Comparison of ENCODE assay signal across 20 cellular contexts in genomic region chr2:233256048-233256447, GRCh38. TPM values are rescaled to one million over a fixed set of nuclear protein-coding genes. Genes with fewer than 3 reads are reported as not detected.
DNase-seq lines count a peak whose midpoint lies in the region; ATAC-seq and TF ChIP-seq lines count a peak whose summit lies in the region.
"Had no signal": no experiment of that assay in that cellular context is flagged by ENCODE, and none has a peak within 500 bp of the region (broad histone marks: within the 10 kb centered on the region; RNA-seq: fewer than 3 reads in every experiment).

No MANE protein-coding gene starts in this region.

- peaks cover 5% of the 10 kb centered on the region for H3K36me3 Mint-ChIP-seq in natural killer cell
- H3K36me3 Mint-ChIP-seq in natural killer cell treated with Interleukin-12 subunit alpha and Interleukin-12 subunit beta and Interleukin-15 and Interleukin-18, amount 100 ng/mL, for 72 hours, result peaks cover 26% of the 10 kb centered on the region
- peaks cover 78% of the 10 kb centered on the region for H3K36me3 Mint-ChIP-seq in activated T-helper 17 cell treated with anti-CD3 and anti-CD28 coated beads, Interleukin-2, amount 50 U/mL, for 72 hours (ENCODE audit: low read depth)

- H3K4me3 Mint-ChIP-seq in natural killer cell, result no peak overlapping the region
- H3K4me3 Mint-ChIP-seq in natural killer cell treated with Interleukin-12 subunit alpha and Interleukin-12 subunit beta and Interleukin-15 and Interleukin-18, amount 100 ng/mL, for 72 hours, result no peak overlapping the region
- H3K4me3 Mint-ChIP-seq in activated T-helper 17 cell treated with anti-CD3 and anti-CD28 coated beads, Interleukin-2, amount 50 U/mL, for 72 hours, result no peak overlapping the region

- TF ChIP-seq CTCF in natural killer cell (IDR thresholded peaks at IDR 0.05) (no peak), GM13976 (IDR thresholded peaks at IDR 0.05; ENCODE audit: borderline replicate concordance, control extremely low read depth, extremely low read depth, insufficient read depth, missing control alignments) (no peak)

- no peak for ATAC-seq in natural killer cell
- ATAC-seq in natural killer cell treated with Interleukin-12 subunit alpha and Interleukin-12 subunit beta and Interleukin-15 and Interleukin-18, amount 100 ng/mL, for 72 hours, result no peak
- ATAC-seq in activated T-helper 17 cell treated with anti-CD3 and anti-CD28 coated beads, Interleukin-2, amount 50 U/mL, for 72 hours (replicated peaks), result no peak

- no peaks in the 10 kb centered on the region for H3K9me3 Mint-ChIP-seq in natural killer cell
- no peaks in the 10 kb centered on the region for H3K9me3 Mint-ChIP-seq in natural killer cell treated with Interleukin-12 subunit alpha and Interleukin-12 subunit beta and Interleukin-15 and Interleukin-18, amount 100 ng/mL, for 72 hours
- no peaks in the 10 kb centered on the region for H3K9me3 Mint-ChIP-seq in activated T-helper 17 cell treated with anti-CD3 and anti-CD28 coated beads, Interleukin-2, amount 50 U/mL, for 72 hours

- peaks cover 53 to 65% of the 10 kb centered on the region in 2 donors for H3K4me1 Mint-ChIP-seq in natural killer cell
- peaks cover 42 to 54% of the 10 kb centered on the region in 2 donors for H3K4me1 Mint-ChIP-seq in natural killer cell treated with Interleukin-12 subunit alpha and Interleukin-12 subunit beta and Interleukin-15 and Interleukin-18, amount 100 ng/mL, for 72 hours (ENCODE audit: low read depth in 2 of 2)
- peaks cover 30% of the 10 kb centered on the region for H3K4me1 Mint-ChIP-seq in activated T-helper 17 cell treated with anti-CD3 and anti-CD28 coated beads, Interleukin-2, amount 50 U/mL, for 72 hours

- no peak for DNase-seq in natural killer cell
- no peak for DNase-seq in natural killer cell treated with Interleukin-12 subunit alpha and Interleukin-12 subunit beta and Interleukin-15 and Interleukin-18, amount 100 ng/mL, for 72 hours (ENCODE audit: low spot score)
- DNase-seq in GM13976 (ENCODE audit: low spot score), result peak; percentile 37
- no peak for DNase-seq in COLO829 (ENCODE audit: low spot score)
- DNase-seq in SIG-M5 (lab: John Stamatoyannopoulos, UW), result no peak
- no peak for DNase-seq in NCI-H1048 (lab: John Stamatoyannopoulos, UW)
- DNase-seq: ACHN, AML-193, DMS79 treated with DMSO at 0.1 percent for 48 hours, GOT3, NCI-H1417 treated with DMSO at 0.1 percent for 48 hours, NCI-H1930, NCI-H2171, NCI-H446 treated with DMSO at 0.1 percent for 48 hours, NCI-H748 treated with DMSO at 0.1 percent for 48 hours, OCI-M1, RPMI8226, SJCRH30 had no signal

- in situ Hi-C loops in GM13976 (cut with MboI; ENCODE audit: low sequenced_read_pairs, unreplicated experiment), result loop anchor here (10.0 to 25.0 kb wide), 2 partner anchors 401 to 644 kb away; no protein-coding TSS in a partner anchor

- H3K27me3 Mint-ChIP-seq in natural killer cell (ENCODE audit: low read depth in 2 of 2), result no peaks in the 10 kb centered on the region
- H3K27me3 Mint-ChIP-seq in natural killer cell treated with Interleukin-12 subunit alpha and Interleukin-12 subunit beta and Interleukin-15 and Interleukin-18, amount 100 ng/mL, for 72 hours, result no peaks in the 10 kb centered on the region
- H3K27me3 Mint-ChIP-seq in activated T-helper 17 cell treated with anti-CD3 and anti-CD28 coated beads, Interleukin-2, amount 50 U/mL, for 72 hours, result no peaks in the 10 kb centered on the region

- intact Hi-C loops in natural killer cell (cut with micrococcal nuclease), result no loop called here

- H3K27ac Mint-ChIP-seq in natural killer cell, result peak overlapping the region; percentile 51 to 73
- peak overlapping the region in 1 of 2 donors; percentile 76 for H3K27ac Mint-ChIP-seq in natural killer cell treated with Interleukin-12 subunit alpha and Interleukin-12 subunit beta and Interleukin-15 and Interleukin-18, amount 100 ng/mL, for 72 hours
- peak overlapping the region; percentile 73 for H3K27ac Mint-ChIP-seq in activated T-helper 17 cell treated with anti-CD3 and anti-CD28 coated beads, Interleukin-2, amount 50 U/mL, for 72 hours

RNA-seq across cellular contexts. Expression of gene ATG16L1, which starts 4.6 kb away (rescaled TPM):
- total RNA-seq in natural killer cell, result 100 to 1,000 TPM; 106 to 142 (median 117) TPM
- total RNA-seq in natural killer cell treated with Interleukin-12 subunit alpha and Interleukin-12 subunit beta and Interleukin-15 and Interleukin-18, amount 100 ng/mL, for 72 hours, result 10 to 100 TPM; 39.5 to 78.6 TPM
- total RNA-seq in activated T-helper 17 cell treated with anti-CD3 and anti-CD28 coated beads, Interleukin-2, amount 50 U/mL, for 72 hours, result 10 to 100 TPM; 24.5 to 34.1 TPM

RNA-seq across cellular contexts. Expression of gene SAG, which starts 51.6 kb away (rescaled TPM):
- total RNA-seq in natural killer cell, result under 1 TPM; 0.11 to 0.33 (median 0.12) TPM
- under 1 TPM in 1 of 2 donors, not detected in 1; 0.05 TPM for total RNA-seq in natural killer cell treated with Interleukin-12 subunit alpha and Interleukin-12 subunit beta and Interleukin-15 and Interleukin-18, amount 100 ng/mL, for 72 hours
- total RNA-seq in activated T-helper 17 cell treated with anti-CD3 and anti-CD28 coated beads, Interleukin-2, amount 50 U/mL, for 72 hours, result 1 to 10 TPM in 1 of 2 donors, under 1 TPM in 1; 0.04 to 1.7 TPM
- total RNA-seq: G401, SJCRH30 had no signal
